25 cellular contexts compared by ENCODE assay signal in the genomic region with DNA sequence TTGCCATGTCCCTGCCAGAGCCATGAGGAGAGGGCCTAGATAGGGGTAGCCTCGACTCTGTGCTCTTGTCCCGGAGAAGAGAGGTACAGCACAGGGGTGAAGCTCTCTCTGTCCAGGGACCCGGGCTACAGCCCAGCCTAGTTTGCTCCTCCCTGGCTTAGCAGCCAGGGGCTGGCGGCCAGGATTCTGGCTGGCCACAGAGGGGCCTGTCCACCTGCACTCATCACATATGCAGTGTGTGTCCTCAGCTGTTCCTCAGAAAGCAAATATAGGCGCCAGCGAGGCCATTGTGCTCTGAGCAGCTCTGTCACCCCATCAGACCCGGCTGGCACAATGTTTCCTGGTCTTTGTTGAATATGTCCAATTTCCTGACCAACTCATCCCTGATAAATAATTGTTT. TPM values are rescaled to one million over a fixed set of nuclear protein-coding genes. Genes with fewer than 3 reads are reported as not detected.
DNase-seq lines count a peak whose midpoint lies in the region; ATAC-seq and TF ChIP-seq lines count a peak whose summit lies in the region.
"Had no signal": no experiment of that assay in that cellular context is flagged by ENCODE, and none has a peak within 500 bp of the region (broad histone marks: within the 10 kb centered on the region; RNA-seq: fewer than 3 reads in every experiment).

No MANE protein-coding gene starts in this region.

- no peak for ATAC-seq in HG02852 (IDR thresholded peaks at IDR 0.05; ENCODE audit: unreplicated experiment)
- ATAC-seq: left lung, mucosa of descending colon, SK-N-SH treated with all-trans-retinoic acid at 6 μM for 48 hours had no signal

- H3K27me3 ChIP-seq in breast epithelium, result no peaks in the 10 kb centered on the region
- H3K27me3 ChIP-seq: esophagus muscularis mucosa had no signal

- no peaks in the 10 kb centered on the region for H3K36me3 ChIP-seq in breast epithelium
- H3K36me3 ChIP-seq: left lung had no signal

- intact Hi-C loops in breast epithelium (cut with DNase I; ENCODE audit: low total_unique reads), result no loop called here

- no peaks in the 10 kb centered on the region for H3K4me1 ChIP-seq in breast epithelium

- no peaks in the 10 kb centered on the region for H3K9me3 ChIP-seq in breast epithelium
- H3K9me3 ChIP-seq: esophagus muscularis mucosa, left lung, mucosa of descending colon had no signal

- TF ChIP-seq CTCF in breast epithelium (IDR thresholded peaks at IDR 0.05), result no peak

- no peak overlapping the region for H3K27ac ChIP-seq in breast epithelium
- H3K27ac ChIP-seq: esophagus muscularis mucosa, left lung, VCaP had no signal

- DNase-seq in DMS153 treated with DMSO at 0.1 percent for 48 hours (lab: John Stamatoyannopoulos, UW; ENCODE audit: unreplicated experiment) (peak; percentile 61), NCI-H2029 (lab: John Stamatoyannopoulos, UW) (peak; percentile 76), cerebellar cortex (ENCODE audit: low spot score) (peak; percentile 89), midbrain (lab: John Stamatoyannopoulos, UW) (peak; percentile 14), mesenteric fat pad (ENCODE audit: low spot score) (no peak), NCI-H524 treated with DMSO at 0.1 percent for 48 hours (lab: John Stamatoyannopoulos, UW) (no peak), breast epithelium (ENCODE audit: low spot score in 2 of 2) (no peak)
- DNase-seq: activated CD4-positive, alpha-beta T cell treated with anti-CD3 and anti-CD28 coated beads, Interleukin-2, amount 10 ng/mL, durations not matched to agents 24 days and 14 days; activated naive CD4-positive, alpha-beta T cell treated with anti-CD3 and anti-CD28 coated beads for 36 hours; activated T-cell treated with anti-CD3 and anti-CD28 coated beads, Interleukin-2, amount 50 U/mL, for 48 hours; CD4-positive, alpha-beta memory T cell; cortex of kidney; DMS79 treated with DMSO at 0.1 percent for 48 hours; foreskin melanocyte; immature natural killer cell; KBM-7; left lung; MM.1S; mucosa of descending colon; NCI-H187 treated with DMSO at 0.1 percent for 48 hours had no signal

- no peak overlapping the region for H3K4me3 ChIP-seq in breast epithelium
- H3K4me3 ChIP-seq: esophagus muscularis mucosa, left lung, mucosa of descending colon had no signal

- no peak for TF ChIP-seq POLR2A in breast epithelium (IDR thresholded peaks at IDR 0.05)

RNA-seq across cellular contexts. Expression of a gene that starts 28.5 kb away (rescaled TPM):
- total RNA-seq in mesenteric fat pad (18.4 TPM), breast epithelium (10 to 100 TPM in 1 of 3 donors, 1 to 10 TPM in 2; 5.9 to 10.2 (median 6.7) TPM)
- total RNA-seq: activated CD4-positive, alpha-beta T cell treated with anti-CD3 and anti-CD28 coated beads, Interleukin-2, amount 10 ng/mL, durations not matched to agents 24 days and 14 days; activated naive CD4-positive, alpha-beta T cell treated with anti-CD3 and anti-CD28 coated beads for 36 hours; CD4-positive, alpha-beta memory T cell; T-helper 2 cell treated with Interferon-gamma antibody and Interleukin-4, amounts not matched to agents 100 ng/mL and 5 ng/mL, for 36 hours had no signal

Comparison
In these comparisons a context has a peak if more than half of its experiments do, and no peak if none do; other contexts are left out.
1. DNase-seq: peak in DMS153 treated with DMSO at 0.1 percent for 48 hours (single experiment), NCI-H2029 (single experiment), cerebellar cortex (single experiment) and midbrain (single experiment); none in mesenteric fat pad (single experiment), NCI-H524 treated with DMSO at 0.1 percent for 48 hours (single experiment) and breast epithelium (0 of 2).